In genomic region chr11:46285173-46285572, GRCh38 we compare ENCODE assay signal across 1 cellular context.
TF ChIP-seq lines count a peak whose summit lies in the region.

No MANE protein-coding gene starts in this region.

TF ChIP-seq in WTC11, 78 proteins besides CTCF, POLR2A, EP300 and RAD21 (continued from another document):
- TF ChIP-seq, protein P1, sequence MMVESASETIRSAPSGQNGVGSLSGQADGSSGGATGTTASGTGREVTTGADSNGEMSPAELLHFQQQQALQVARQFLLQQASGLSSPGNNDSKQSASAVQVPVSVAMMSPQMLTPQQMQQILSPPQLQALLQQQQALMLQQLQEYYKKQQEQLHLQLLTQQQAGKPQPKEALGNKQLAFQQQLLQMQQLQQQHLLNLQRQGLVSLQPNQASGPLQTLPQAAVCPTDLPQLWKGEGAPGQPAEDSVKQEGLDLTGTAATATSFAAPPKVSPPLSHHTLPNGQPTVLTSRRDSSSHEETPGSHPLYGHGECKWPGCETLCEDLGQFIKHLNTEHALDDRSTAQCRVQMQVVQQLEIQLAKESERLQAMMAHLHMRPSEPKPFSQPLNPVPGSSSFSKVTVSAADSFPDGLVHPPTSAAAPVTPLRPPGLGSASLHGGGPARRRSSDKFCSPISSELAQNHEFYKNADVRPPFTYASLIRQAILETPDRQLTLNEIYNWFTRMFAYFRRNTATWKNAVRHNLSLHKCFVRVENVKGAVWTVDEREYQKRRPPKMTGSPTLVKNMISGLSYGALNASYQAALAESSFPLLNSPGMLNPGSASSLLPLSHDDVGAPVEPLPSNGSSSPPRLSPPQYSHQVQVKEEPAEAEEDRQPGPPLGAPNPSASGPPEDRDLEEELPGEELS (CRISPR knock-in tag; IDR thresholded peaks at IDR 0.05) = no peak
- no peak for TF ChIP-seq KAT7 (CRISPR knock-in tag; IDR thresholded peaks at IDR 0.05; ENCODE audit: borderline replicate concordance)
- TF ChIP-seq SP1 (CRISPR knock-in tag; conservative IDR thresholded peaks at IDR 0.05) = no peak
- no peak for TF ChIP-seq MYBL2 (CRISPR knock-in tag; IDR thresholded peaks at IDR 0.05)
- no peak for TF ChIP-seq ZNF416 (CRISPR knock-in tag; IDR thresholded peaks at IDR 0.05)
- no peak for TF ChIP-seq TCF7 (CRISPR knock-in tag; IDR thresholded peaks at IDR 0.05; ENCODE audit: low read depth)
- TF ChIP-seq, protein P2, sequence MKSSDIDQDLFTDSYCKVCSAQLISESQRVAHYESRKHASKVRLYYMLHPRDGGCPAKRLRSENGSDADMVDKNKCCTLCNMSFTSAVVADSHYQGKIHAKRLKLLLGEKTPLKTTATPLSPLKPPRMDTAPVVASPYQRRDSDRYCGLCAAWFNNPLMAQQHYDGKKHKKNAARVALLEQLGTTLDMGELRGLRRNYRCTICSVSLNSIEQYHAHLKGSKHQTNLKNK (CRISPR knock-in tag; IDR thresholded peaks at IDR 0.05) = no peak
